ENCODE assay signal across 16 cellular contexts in genomic region chr2:239323473-239323872, GRCh38.
DNase-seq lines count a peak whose midpoint lies in the region; ATAC-seq and TF ChIP-seq lines count a peak whose summit lies in the region.
"Had no signal": no experiment of that assay in that cellular context is flagged by ENCODE, and none has a peak within 500 bp of the region (broad histone marks: within the 10 kb centered on the region; RNA-seq: fewer than 3 reads in every experiment).

No MANE protein-coding gene starts in this region.

- H3K9me3 Mint-ChIP-seq in activated T-helper 1 cell treated with anti-CD3 and anti-CD28 coated beads, Interleukin-12 subunit alpha, Interleukin-12 subunit beta, Interleukin-2, Interleukin-4 antibody, amounts not matched to agents 30 ng/mL and 10 ng/mL and 1 ng/mL, durations not matched to agents 14 hours and 24 hours and 36 hours = no peaks in the 10 kb centered on the region
- peaks cover 7% of the 10 kb centered on the region for H3K9me3 Mint-ChIP-seq in mesothelial cell of epicardium
- H3K9me3 Mint-ChIP-seq: activated B cell treated with CpG ODN at 0.5 μM for 24 hours had no signal

- intact Hi-C loops in left cardiac atrium (cut with DNase I) = no loop called here
- intact Hi-C loops in Right ventricle myocardium superior (cut with DNase I) = no loop called here
- intact Hi-C loops in activated T-helper 1 cell treated with anti-CD3 and anti-CD28 coated beads, Interleukin-12 subunit alpha, Interleukin-12 subunit beta, Interleukin-2, Interleukin-4 antibody, amounts not matched to agents 30 ng/mL and 10 ng/mL and 1 ng/mL, durations not matched to agents 14 hours and 24 hours and 36 hours (cut with micrococcal nuclease) = no loop called here

- ATAC-seq in left cardiac atrium = no peak
- ATAC-seq in Right ventricle myocardium superior (ENCODE audit: poor library complexity) = no peak

- DNase-seq in left cardiac atrium (peak; percentile 7), Right ventricle myocardium superior (no peak), mesothelial cell of epicardium (ENCODE audit: low spot score in 2 of 2, unreplicated experiment in 2 of 2) (no peak), T1000 (lab: John Stamatoyannopoulos, UW) (no peak), medulla oblongata (ENCODE audit: extremely low spot score) (no peak), superior temporal gyrus (ENCODE audit: extremely low spot score) (no peak)
- DNase-seq in activated T-helper 1 cell treated with anti-CD3 and anti-CD28 coated beads, Interleukin-12 subunit alpha, Interleukin-12 subunit beta, Interleukin-2, Interleukin-4 antibody, amounts not matched to agents 30 ng/mL and 10 ng/mL and 1 ng/mL, durations not matched to agents 14 hours and 24 hours and 36 hours (ENCODE audit: low spot score) = no peak
- DNase-seq: activated B cell treated with CpG ODN at 0.5 μM for 24 hours; activated gamma-delta T cell; BE2C; kidney; NCI-H1930; NK-92 treated with Interleukin-12 subunit alpha and Interleukin-12 subunit beta, amount 100 ng/mL, for 24 hours; SIG-M5; stimulated activated CD4-positive, alpha-beta T cell treated with anti-CD3 and anti-CD28 coated beads, Interleukin-1b, Interleukin-23, amount 100 ng/mL, for 48 hours; upper lobe of right lung had no signal

- H3K27ac Mint-ChIP-seq in activated T-helper 1 cell treated with anti-CD3 and anti-CD28 coated beads, Interleukin-12 subunit alpha, Interleukin-12 subunit beta, Interleukin-2, Interleukin-4 antibody, amounts not matched to agents 30 ng/mL and 10 ng/mL and 1 ng/mL, durations not matched to agents 14 hours and 24 hours and 36 hours = peak overlapping the region; percentile 50
- H3K27ac Mint-ChIP-seq in mesothelial cell of epicardium = peak overlapping the region; percentile 20
- H3K27ac Mint-ChIP-seq: activated B cell treated with CpG ODN at 0.5 μM for 24 hours had no signal

- H3K36me3 Mint-ChIP-seq in activated T-helper 1 cell treated with anti-CD3 and anti-CD28 coated beads, Interleukin-12 subunit alpha, Interleukin-12 subunit beta, Interleukin-2, Interleukin-4 antibody, amounts not matched to agents 30 ng/mL and 10 ng/mL and 1 ng/mL, durations not matched to agents 14 hours and 24 hours and 36 hours (ENCODE audit: low read depth) = peaks cover 20% of the 10 kb centered on the region
- H3K36me3 Mint-ChIP-seq in mesothelial cell of epicardium = peaks cover 13% of the 10 kb centered on the region

- no peak for TF ChIP-seq CTCF in mesothelial cell of epicardium (IDR thresholded peaks at IDR 0.05; ENCODE audit: unreplicated experiment)

- H3K4me3 Mint-ChIP-seq in activated T-helper 1 cell treated with anti-CD3 and anti-CD28 coated beads, Interleukin-12 subunit alpha, Interleukin-12 subunit beta, Interleukin-2, Interleukin-4 antibody, amounts not matched to agents 30 ng/mL and 10 ng/mL and 1 ng/mL, durations not matched to agents 14 hours and 24 hours and 36 hours = peak overlapping the region; percentile 41
- no peak overlapping the region for H3K4me3 Mint-ChIP-seq in mesothelial cell of epicardium
- H3K4me3 Mint-ChIP-seq: activated B cell treated with CpG ODN at 0.5 μM for 24 hours had no signal

- H3K27me3 Mint-ChIP-seq in activated T-helper 1 cell treated with anti-CD3 and anti-CD28 coated beads, Interleukin-12 subunit alpha, Interleukin-12 subunit beta, Interleukin-2, Interleukin-4 antibody, amounts not matched to agents 30 ng/mL and 10 ng/mL and 1 ng/mL, durations not matched to agents 14 hours and 24 hours and 36 hours (ENCODE audit: insufficient read depth) = no peaks in the 10 kb centered on the region
- no peaks in the 10 kb centered on the region for H3K27me3 Mint-ChIP-seq in mesothelial cell of epicardium (ENCODE audit: low read depth)
- H3K27me3 Mint-ChIP-seq: activated B cell treated with CpG ODN at 0.5 μM for 24 hours had no signal

- peaks cover 90% of the 10 kb centered on the region for H3K4me1 Mint-ChIP-seq in activated T-helper 1 cell treated with anti-CD3 and anti-CD28 coated beads, Interleukin-12 subunit alpha, Interleukin-12 subunit beta, Interleukin-2, Interleukin-4 antibody, amounts not matched to agents 30 ng/mL and 10 ng/mL and 1 ng/mL, durations not matched to agents 14 hours and 24 hours and 36 hours (ENCODE audit: low read depth)
- H3K4me1 Mint-ChIP-seq in mesothelial cell of epicardium = peaks cover 46% of the 10 kb centered on the region
